In genomic region chr7:158588085-158588877, GRCh38 we compare ENCODE assay signal across 9 cellular contexts. TPM values are rescaled to one million over a fixed set of nuclear protein-coding genes. Genes with fewer than 3 reads are reported as not detected.
A peak's percentile ranks its signal among the peaks of the same experiment; 100 is the strongest.
DNase-seq lines count a peak whose midpoint lies in the region; ATAC-seq and TF ChIP-seq lines count a peak whose summit lies in the region.
"Had no signal": no experiment of that assay in that cellular context is flagged by ENCODE, and none has a peak within 500 bp of the region (broad histone marks: within the 10 kb centered on the region; RNA-seq: fewer than 3 reads in every experiment).

No MANE protein-coding gene starts in this region.

- no peak for TF ChIP-seq CTCF in GM10248 (IDR thresholded peaks at IDR 0.05; ENCODE audit: control extremely low read depth, extremely low read depth, low read depth, missing control alignments)

- peak overlapping the region; percentile 60 for H3K4me3 Mint-ChIP-seq in stimulated activated effector memory CD8-positive, alpha-beta T cell treated with anti-CD3 and anti-CD28 coated beads, Interleukin-12 subunit alpha, Interleukin-12 subunit beta, amount 100 ng/mL, for 72 hours
- H3K4me3 Mint-ChIP-seq: activated CD4-positive, alpha-beta memory T cell treated with anti-CD3 and anti-CD28 coated beads for 36 hours had no signal

- DNase-seq in NCI-H146 (lab: John Stamatoyannopoulos, UW) (peak; percentile 49), NCI-H146 treated with DMSO at 0.1 percent for 48 hours (lab: John Stamatoyannopoulos, UW; ENCODE audit: unreplicated experiment) (no peak), SK-N-DZ (ENCODE audit: low spot score) (peak; percentile 32), left ventricle myocardium superior (peak; percentile 45), T1000 (lab: John Stamatoyannopoulos, UW) (no peak), NCI-H82 (lab: John Stamatoyannopoulos, UW) (no peak), GM10248 (ENCODE audit: extremely low spot score) (no peak)
- DNase-seq in stimulated activated effector memory CD8-positive, alpha-beta T cell treated with anti-CD3 and anti-CD28 coated beads, Interleukin-12 subunit alpha, Interleukin-12 subunit beta, amount 100 ng/mL, for 72 hours (ENCODE audit: low spot score in 2 of 2) = no peak

- no peak overlapping the region for H3K27ac Mint-ChIP-seq in stimulated activated effector memory CD8-positive, alpha-beta T cell treated with anti-CD3 and anti-CD28 coated beads, Interleukin-12 subunit alpha, Interleukin-12 subunit beta, amount 100 ng/mL, for 72 hours
- H3K27ac Mint-ChIP-seq: activated CD4-positive, alpha-beta memory T cell treated with anti-CD3 and anti-CD28 coated beads for 36 hours had no signal

- peaks cover 4% of the 10 kb centered on the region for H3K9me3 Mint-ChIP-seq in stimulated activated effector memory CD8-positive, alpha-beta T cell treated with anti-CD3 and anti-CD28 coated beads, Interleukin-12 subunit alpha, Interleukin-12 subunit beta, amount 100 ng/mL, for 72 hours
- H3K9me3 Mint-ChIP-seq: activated CD4-positive, alpha-beta memory T cell treated with anti-CD3 and anti-CD28 coated beads for 36 hours had no signal

- CTCF ChIA-PET in GM10248 (lab: Yijun Ruan, JAX) = no interaction called here

- H3K36me3 Mint-ChIP-seq in stimulated activated effector memory CD8-positive, alpha-beta T cell treated with anti-CD3 and anti-CD28 coated beads, Interleukin-12 subunit alpha, Interleukin-12 subunit beta, amount 100 ng/mL, for 72 hours = peaks cover 5% of the 10 kb centered on the region

- peaks cover 10% of the 10 kb centered on the region for H3K4me1 Mint-ChIP-seq in stimulated activated effector memory CD8-positive, alpha-beta T cell treated with anti-CD3 and anti-CD28 coated beads, Interleukin-12 subunit alpha, Interleukin-12 subunit beta, amount 100 ng/mL, for 72 hours

- POLR2A ChIA-PET in GM10248 (lab: Yijun Ruan, JAX) = no interaction called here

- intact Hi-C loops in left ventricle myocardium superior (cut with micrococcal nuclease) = no loop called here

- peak; percentile 29 for ATAC-seq in left ventricle myocardium superior
- ATAC-seq in stimulated activated effector memory CD8-positive, alpha-beta T cell treated with anti-CD3 and anti-CD28 coated beads, Interleukin-12 subunit alpha, Interleukin-12 subunit beta, amount 100 ng/mL, for 72 hours = peak; percentile 43

RNA-seq across cellular contexts. Expression of gene PTPRN2, which starts 0.7 kb away (rescaled TPM):
- polyA plus RNA-seq in SK-N-DZ (2014; cell fraction: cytosol; rRNA removed) = 14.0 and 19.0 TPM in 2 replicates
- polyA plus RNA-seq in SK-N-DZ (2014; cell fraction: nucleus; rRNA removed) = 7.1 and 9.5 TPM in 2 replicates
- total RNA-seq in left ventricle myocardium superior = 1.3 TPM

Comparison
In these comparisons a context has a peak if more than half of its experiments do, and no peak if none do; other contexts are left out.
1. DNase-seq: peak in NCI-H146 (single experiment), SK-N-DZ (single experiment) and left ventricle myocardium superior (single experiment); none in NCI-H146 treated with DMSO at 0.1 percent for 48 hours (single experiment), stimulated activated effector memory CD8-positive, alpha-beta T cell treated with anti-CD3 and anti-CD28 coated beads, Interleukin-12 subunit alpha, Interleukin-12 subunit beta, amount 100 ng/mL, for 72 hours (0 of 2), T1000 (single experiment), NCI-H82 (single experiment) and GM10248 (single experiment).